ENCODE assay signal across 8 cellular contexts in genomic region chr22:44080936-44081853, GRCh38. TPM values are rescaled to one million over a fixed set of nuclear protein-coding genes. Genes with fewer than 3 reads are reported as not detected.
DNase-seq lines count a peak whose midpoint lies in the region; ATAC-seq and TF ChIP-seq lines count a peak whose summit lies in the region.

No MANE protein-coding gene starts in this region.

- H3K36me3 ChIP-seq in GM23338 (ENCODE audit: insufficient read depth), result no peaks in the 10 kb centered on the region
- H3K36me3 ChIP-seq in lung (ENCODE audit: control insufficient read depth in 2 of 2, insufficient read depth in 2 of 2, low read length in 2 of 2), result no peaks in the 10 kb centered on the region

- H4K20me1 ChIP-seq in GM23338 (replicated peaks; ENCODE audit: insufficient read depth), result no peaks in the 10 kb centered on the region

- no peaks in the 10 kb centered on the region; the same call in 1 of the 3 replicates for H3K36me3 Mint-ChIP-seq in GM23338 (ENCODE audit: low read depth)
- H3K36me3 Mint-ChIP-seq in activated CD4-positive, alpha-beta memory T cell treated with anti-CD3 and anti-CD28 coated beads for 36 hours, result no peaks in the 10 kb centered on the region

- H3K9me3 ChIP-seq in AG04450 (ENCODE audit: control insufficient read depth, insufficient read depth, low read length), result peaks cover 11% of the 10 kb centered on the region
- H3K9me3 ChIP-seq in lung (ENCODE audit: control insufficient read depth in 2 of 2, insufficient read depth in 1 of 2, low read length in 1 of 2), result peaks cover 0 to 3% of the 10 kb centered on the region in 2 donors

- no peak overlapping the region for H3K4me3 Mint-ChIP-seq in GM23338
- H3K4me3 Mint-ChIP-seq in activated CD4-positive, alpha-beta memory T cell treated with anti-CD3 and anti-CD28 coated beads for 36 hours, result no peak overlapping the region

- peak overlapping the region; percentile 43; the same call in 1 of the 2 replicates for H3K4me2 ChIP-seq in GM23338

- H3K27ac Mint-ChIP-seq in GM23338, result no peak overlapping the region
- H3K27ac Mint-ChIP-seq in activated CD4-positive, alpha-beta memory T cell treated with anti-CD3 and anti-CD28 coated beads for 36 hours, result no peak overlapping the region

- H2AFZ ChIP-seq in GM23338, result no peak overlapping the region

- 50 to 54% methylated on average over 27 of the region's 27 CpGs for WGBS in lung, 2 donors

- no peaks in the 10 kb centered on the region for H3K79me2 ChIP-seq in GM23338 (replicated peaks; ENCODE audit: insufficient read depth)

- no peaks in the 10 kb centered on the region for H3K9me2 ChIP-seq in GM23338 (ENCODE audit: insufficient read depth)

- H3K27ac ChIP-seq in AG04450 (ENCODE audit: low read depth, low read length) (no peak overlapping the region), GM23338 (ENCODE audit: low read depth) (no peak overlapping the region), lung (ENCODE audit: low read depth in 1 of 2, low read length in 1 of 2) (no peak overlapping the region)

- no peaks in the 10 kb centered on the region; the same call in 2 of the 3 replicates for H3K9me3 Mint-ChIP-seq in GM23338
- H3K9me3 Mint-ChIP-seq in activated CD4-positive, alpha-beta memory T cell treated with anti-CD3 and anti-CD28 coated beads for 36 hours, result peaks cover 2% of the 10 kb centered on the region

- H3K27me3 ChIP-seq in AG04450 (ENCODE audit: control insufficient read depth, insufficient read depth, low read length) (no peaks in the 10 kb centered on the region), GM23338 (ENCODE audit: insufficient read depth) (no peaks in the 10 kb centered on the region), lung (ENCODE audit: control insufficient read depth, insufficient read depth) (no peaks in the 10 kb centered on the region)

- POLR2A ChIA-PET in AG04450 (lab: Yijun Ruan, JAX), result no interaction called here
- POLR2A ChIA-PET in activated CD4-positive, alpha-beta memory T cell treated with anti-CD3 and anti-CD28 coated beads for 36 hours (lab: Charles Lee), result no interaction called here

- H3K4me1 ChIP-seq in GM23338 (ENCODE audit: insufficient read depth) (peaks cover 10% of the 10 kb centered on the region), lung (ENCODE audit: control insufficient read depth in 2 of 2, insufficient read depth in 2 of 2, low read length in 2 of 2) (no peaks in the 10 kb centered on the region)

- H3K4me3 ChIP-seq in AG04450 (ENCODE audit: low read depth, low read length) (no peak overlapping the region), GM23338 (no peak overlapping the region), lung (no peak overlapping the region)

- intact Hi-C loops in activated CD4-positive, alpha-beta memory T cell treated with anti-CD3 and anti-CD28 coated beads for 36 hours (cut with micrococcal nuclease), result loop anchor here (1.0 kb wide), 1 partner anchor 545 kb away; no protein-coding TSS in a partner anchor

- TF ChIP-seq CTCF in AG04450 (IDR thresholded peaks at IDR 0.05; ENCODE audit: low read depth, low read length) (peak; percentile 94), GM23338 (conservative IDR thresholded peaks at IDR 0.05; ENCODE audit: low read depth in 2 of 2) (peak; percentile 88 to 90), lung (IDR thresholded peaks at IDR 0.05; ENCODE audit: control extremely low read depth, extremely low read depth) (peak; percentile 68)

- ATAC-seq in GM23338 (peak; percentile 88), lung (ENCODE audit: insufficient read depth, low FRiP score) (no peak), HG03571 (IDR thresholded peaks at IDR 0.05; ENCODE audit: unreplicated experiment) (no peak)

- H3F3A ChIP-seq in GM23338 (replicated peaks; ENCODE audit: low read depth), result no peaks in the 10 kb centered on the region

- CTCF ChIA-PET in AG04450 (lab: Charles Lee), result interaction anchor here (0.5 to 9.8 kb wide), 25 partner anchors 10 to 582 kb away, joined by 3 to 110 read pairs (median 4); no protein-coding TSS in a partner anchor
- CTCF ChIA-PET in activated CD4-positive, alpha-beta memory T cell treated with anti-CD3 and anti-CD28 coated beads for 36 hours (lab: Charles Lee), result interaction anchor here (0.5 to 8.3 kb wide), 29 partner anchors 8 to 604 kb away, joined by 3 to 182 read pairs (median 3); partner anchors contain the start of gene PARVG

- H3K27me3 Mint-ChIP-seq in GM23338 (ENCODE audit: insufficient read depth, low read depth, poor library complexity), result no peaks in the 10 kb centered on the region
- no peaks in the 10 kb centered on the region for H3K27me3 Mint-ChIP-seq in activated CD4-positive, alpha-beta memory T cell treated with anti-CD3 and anti-CD28 coated beads for 36 hours

- DNase-seq in AG04450 (ENCODE audit: low read depth, low spot score), result peak; percentile 44
- peak; percentile 90 for DNase-seq in GM23338 (ENCODE audit: low spot score)
- DNase-seq in NCI-H69 (lab: John Stamatoyannopoulos, UW), result peak; percentile 77
- DNase-seq in activated CD4-positive, alpha-beta memory T cell treated with anti-CD3 and anti-CD28 coated beads for 36 hours, result peak; percentile 77
- peak; percentile 37 for DNase-seq in effector CD8-positive, alpha-beta T cell (lab: John Stamatoyannopoulos, UW)
- peak; percentile 73 for DNase-seq in lung (ENCODE audit: low spot score)
- peak; percentile 60 for DNase-seq in stimulated activated CD8-positive, alpha-beta memory T cell treated with anti-CD3 and anti-CD28 coated beads, Interleukin-12 subunit alpha, Interleukin-12 subunit beta, amount 100 ng/mL, for 1 hour (ENCODE audit: low read depth)

- peaks cover 16% of the 10 kb centered on the region for H3K4me1 Mint-ChIP-seq in GM23338
- no peaks in the 10 kb centered on the region for H3K4me1 Mint-ChIP-seq in activated CD4-positive, alpha-beta memory T cell treated with anti-CD3 and anti-CD28 coated beads for 36 hours (ENCODE audit: low read depth)

TF ChIP-seq in GM23338, 12 proteins besides CTCF, POLR2A, EP300 and RAD21 (continues in another document):
- TF ChIP-seq EZH2phosphoT487 (IDR thresholded peaks at IDR 0.05; ENCODE audit: unreplicated experiment) (no peak), POLR2AphosphoS5 (IDR thresholded peaks at IDR 0.05; ENCODE audit: low read depth) (no peak), ZNF462 (CRISPR knock-in tag; IDR thresholded peaks at IDR 0.05) (no peak)

RNA-seq across cellular contexts. Expression of gene PARVB, which starts 57.1 kb away (rescaled TPM):
- 49.5 and 56.1 TPM in 2 replicates for polyA plus RNA-seq in AG04450 (2011; rRNA removed)
- 24.5 and 33.9 TPM in 2 replicates for polyA minus RNA-seq in AG04450 (2011; rRNA and poly(A)+ RNA removed)
- total RNA-seq in GM23338 (2014; rRNA removed; shearing (Covaris generic)), result 7.7 and 15.5 TPM in 2 replicates
- polyA plus RNA-seq in GM23338 (2016; fragmentation: Nextera tagmentation; extraction: Ambion mirVana), result 4.0 and 4.3 TPM in 2 replicates
- 10 to 100 TPM; 77.8 to 82.8 TPM for total RNA-seq in activated CD4-positive, alpha-beta memory T cell treated with anti-CD3 and anti-CD28 coated beads for 36 hours
- total RNA-seq in lung, result 10 to 100 TPM; 49.4 to 50.1 TPM
- polyA plus RNA-seq in lung, result 10 to 100 TPM; 16.9 to 64.2 TPM

Comparison
In these comparisons a context has a peak if more than half of its experiments do, and no peak if none do; other contexts are left out.
1. DNase-seq: peak in every context shown above with its lines; median percentile 90 in GM23338; 77 in NCI-H69; 77 in activated CD4-positive, alpha-beta memory T cell treated with anti-CD3 and anti-CD28 coated beads for 36 hours; 73 in lung; 60 in stimulated activated CD8-positive, alpha-beta memory T cell treated with anti-CD3 and anti-CD28 coated beads, Interleukin-12 subunit alpha, Interleukin-12 subunit beta, amount 100 ng/mL, for 1 hour; 44 in AG04450; 37 in effector CD8-positive, alpha-beta T cell.